8 cellular contexts compared by ENCODE assay signal in the genomic region with DNA sequence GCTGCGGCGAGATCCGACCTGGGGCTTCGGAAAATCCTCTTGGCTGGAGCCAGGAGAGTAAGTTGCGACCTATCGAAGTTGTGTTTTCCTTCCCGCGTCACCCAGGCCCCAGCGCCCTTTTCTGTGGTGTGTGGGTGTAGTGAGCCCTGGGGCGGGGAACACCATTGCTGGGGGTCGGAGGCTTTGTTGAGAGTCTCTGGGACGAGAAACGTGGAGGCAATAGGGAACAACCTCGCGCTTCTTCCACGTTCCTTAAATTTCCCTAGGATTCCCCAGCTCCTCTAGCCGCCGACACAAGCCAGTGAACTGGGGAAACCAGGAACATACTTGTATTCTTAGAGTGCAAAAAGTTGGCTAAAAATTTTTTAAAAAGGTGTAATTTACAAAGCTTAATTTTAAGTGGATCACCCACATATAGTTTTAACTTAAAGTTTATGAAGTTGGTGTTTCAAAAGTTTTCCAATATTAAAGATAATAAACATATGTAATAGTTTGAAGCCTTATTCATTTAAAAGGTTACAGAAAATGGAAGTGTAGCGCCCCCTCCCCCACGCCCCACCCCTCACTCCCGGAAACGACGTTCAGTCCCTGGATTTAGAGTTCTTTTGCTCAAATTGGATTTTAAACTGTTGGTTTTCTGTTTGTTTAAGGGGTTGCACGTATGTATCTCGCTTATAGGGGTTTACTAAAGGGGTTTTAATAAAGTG. TPM values are rescaled to one million over a fixed set of nuclear protein-coding genes. Genes with fewer than 3 reads are reported as not detected.
DNase-seq lines count a peak whose midpoint lies in the region; ATAC-seq and TF ChIP-seq lines count a peak whose summit lies in the region.

No MANE protein-coding gene starts in this region.

- H3K4me1 ChIP-seq in right atrium auricular region: peaks cover 0 to 15% of the 10 kb centered on the region in 2 donors
- peaks cover 3 to 5% (median 3%) of the 10 kb centered on the region in 3 donors for H3K4me1 ChIP-seq in skeletal muscle tissue (ENCODE audit: control insufficient read depth in 3 of 3, insufficient read depth in 3 of 3, low read length in 3 of 3)

- peak overlapping the region; percentile 75 to 83 for H3K27ac ChIP-seq in right atrium auricular region
- no peak overlapping the region for H3K27ac ChIP-seq in skeletal muscle tissue (ENCODE audit: low read depth, low read length)

- no peak for DNase-seq in T-helper 17 cell
- no peak for DNase-seq in right atrium auricular region (ENCODE audit: low spot score)
- DNase-seq in foreskin melanocyte: no peak
- DNase-seq in DMS79 (lab: John Stamatoyannopoulos, UW): no peak

- peaks cover 29% of the 10 kb centered on the region for H3K27me3 Mint-ChIP-seq in T-helper 17 cell

- H3K4me3 ChIP-seq in right atrium auricular region: peak overlapping the region; percentile 51 to 68
- peak overlapping the region; percentile 55 to 77 (median 72) for H3K4me3 ChIP-seq in skeletal muscle tissue (ENCODE audit: low read length in 3 of 3)

- H3K27me3 ChIP-seq in right atrium auricular region: no peaks in the 10 kb centered on the region
- peaks cover 5 to 20% (median 12%) of the 10 kb centered on the region in 3 donors for H3K27me3 ChIP-seq in skeletal muscle tissue (ENCODE audit: control insufficient read depth in 3 of 3, insufficient read depth in 3 of 3, low read length in 3 of 3)

- H3K4me1 Mint-ChIP-seq in T-helper 17 cell: peaks cover 4% of the 10 kb centered on the region

- peak overlapping the region; percentile 59 to 74 (median 60) for H3K9ac ChIP-seq in skeletal muscle tissue (ENCODE audit: low read depth in 1 of 3, low read length in 3 of 3)

- ATAC-seq in GM18508 (IDR thresholded peaks at IDR 0.05; ENCODE audit: insufficient read depth, unreplicated experiment) (peak; percentile 7), HG02763 (IDR thresholded peaks at IDR 0.05; ENCODE audit: unreplicated experiment) (peak; percentile 6), T-helper 17 cell (no peak), GM18873 (IDR thresholded peaks at IDR 0.05; ENCODE audit: low FRiP score, unreplicated experiment) (no peak)

- TF ChIP-seq CTCF in right atrium auricular region (IDR thresholded peaks at IDR 0.05): no peak

- H3K27ac Mint-ChIP-seq in T-helper 17 cell: no peak overlapping the region

- H3K36me3 ChIP-seq in right atrium auricular region (no peaks in the 10 kb centered on the region), skeletal muscle tissue (ENCODE audit: control insufficient read depth in 3 of 3, insufficient read depth in 3 of 3, low read length in 3 of 3) (no peaks in the 10 kb centered on the region)

- no peaks in the 10 kb centered on the region for H3K9me3 ChIP-seq in T-helper 17 cell (ENCODE audit: control insufficient read depth, low read length, poor library complexity, severe bottlenecking)
- no peaks in the 10 kb centered on the region for H3K9me3 ChIP-seq in right atrium auricular region
- no peaks in the 10 kb centered on the region for H3K9me3 ChIP-seq in skeletal muscle tissue (ENCODE audit: control insufficient read depth in 3 of 3, low read length in 3 of 3)

- H3K36me3 Mint-ChIP-seq in T-helper 17 cell (ENCODE audit: low read depth): no peaks in the 10 kb centered on the region

- peak overlapping the region; percentile 68 for H3K4me3 Mint-ChIP-seq in T-helper 17 cell

RNA-seq across cellular contexts. Expression of a gene that starts 0.6 kb away (rescaled TPM):
- total RNA-seq in T-helper 17 cell (not detected), right atrium auricular region (10 to 100 TPM; 64.4 to 72.7 TPM), skeletal muscle tissue (2.6 TPM)

RNA-seq across cellular contexts. Expression of a gene that starts 51.1 kb away (rescaled TPM):
- total RNA-seq in T-helper 17 cell (not detected), right atrium auricular region (under 1 TPM in 1 of 2 donors, not detected in 1; 0.08 TPM), skeletal muscle tissue (not detected)

Comparison
In these comparisons a context has a peak if more than half of its experiments do, and no peak if none do; other contexts are left out.
1. ATAC-seq: peak in GM18508 (single experiment) and HG02763 (single experiment); none in T-helper 17 cell (single experiment) and GM18873 (single experiment).
2. RNA of a gene that starts 0.6 kb away (total RNA-seq): 64.4 to 72.7 TPM in right atrium auricular region; 2.6 TPM in skeletal muscle tissue (single experiment) and not detected in T-helper 17 cell; every median in the first group is over 10 times any median in the second.